3 cellular contexts compared by ENCODE assay signal in the genomic region with DNA sequence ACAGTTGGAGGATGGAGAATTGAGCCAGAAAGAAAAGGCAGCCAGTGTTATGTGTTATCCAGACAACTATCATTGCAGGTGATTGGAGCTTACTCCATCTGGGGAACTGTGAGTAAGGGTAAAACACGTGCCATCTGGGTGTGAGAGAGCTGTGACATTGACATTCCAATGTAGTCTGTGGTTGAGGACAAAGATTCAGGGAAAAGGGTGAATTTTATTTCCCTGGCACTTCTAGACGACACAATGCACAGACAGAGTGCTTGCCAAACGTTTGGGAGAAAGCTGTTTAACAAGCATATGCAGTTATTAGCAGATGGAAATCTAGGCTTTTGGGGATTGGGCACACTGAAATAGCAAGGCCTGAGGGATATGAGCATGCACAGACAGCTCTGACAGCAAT.
TF ChIP-seq lines count a peak whose summit lies in the region.

No MANE protein-coding gene starts in this region.

TF ChIP-seq in GM23338, 12 proteins besides CTCF, POLR2A, EP300 and RAD21 (continued from another document and continues in another):
- TF ChIP-seq, protein P1, sequence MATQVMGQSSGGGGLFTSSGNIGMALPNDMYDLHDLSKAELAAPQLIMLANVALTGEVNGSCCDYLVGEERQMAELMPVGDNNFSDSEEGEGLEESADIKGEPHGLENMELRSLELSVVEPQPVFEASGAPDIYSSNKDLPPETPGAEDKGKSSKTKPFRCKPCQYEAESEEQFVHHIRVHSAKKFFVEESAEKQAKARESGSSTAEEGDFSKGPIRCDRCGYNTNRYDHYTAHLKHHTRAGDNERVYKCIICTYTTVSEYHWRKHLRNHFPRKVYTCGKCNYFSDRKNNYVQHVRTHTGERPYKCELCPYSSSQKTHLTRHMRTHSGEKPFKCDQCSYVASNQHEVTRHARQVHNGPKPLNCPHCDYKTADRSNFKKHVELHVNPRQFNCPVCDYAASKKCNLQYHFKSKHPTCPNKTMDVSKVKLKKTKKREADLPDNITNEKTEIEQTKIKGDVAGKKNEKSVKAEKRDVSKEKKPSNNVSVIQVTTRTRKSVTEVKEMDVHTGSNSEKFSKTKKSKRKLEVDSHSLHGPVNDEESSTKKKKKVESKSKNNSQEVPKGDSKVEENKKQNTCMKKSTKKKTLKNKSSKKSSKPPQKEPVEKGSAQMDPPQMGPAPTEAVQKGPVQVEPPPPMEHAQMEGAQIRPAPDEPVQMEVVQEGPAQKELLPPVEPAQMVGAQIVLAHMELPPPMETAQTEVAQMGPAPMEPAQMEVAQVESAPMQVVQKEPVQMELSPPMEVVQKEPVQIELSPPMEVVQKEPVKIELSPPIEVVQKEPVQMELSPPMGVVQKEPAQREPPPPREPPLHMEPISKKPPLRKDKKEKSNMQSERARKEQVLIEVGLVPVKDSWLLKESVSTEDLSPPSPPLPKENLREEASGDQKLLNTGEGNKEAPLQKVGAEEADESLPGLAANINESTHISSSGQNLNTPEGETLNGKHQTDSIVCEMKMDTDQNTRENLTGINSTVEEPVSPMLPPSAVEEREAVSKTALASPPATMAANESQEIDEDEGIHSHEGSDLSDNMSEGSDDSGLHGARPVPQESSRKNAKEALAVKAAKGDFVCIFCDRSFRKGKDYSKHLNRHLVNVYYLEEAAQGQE (IDR thresholded peaks at IDR 0.05; ENCODE audit: unreplicated experiment): no peak
- no peak for TF ChIP-seq JUNB (IDR thresholded peaks at IDR 0.05; ENCODE audit: unreplicated experiment)

TF ChIP-seq in neural cell, 6 proteins besides CTCF, POLR2A, EP300 and RAD21 (continued from another document):
- TF ChIP-seq, protein P1 (IDR thresholded peaks at IDR 0.05; ENCODE audit: borderline replicate concordance): peak; percentile 83
- TF ChIP-seq SMC3 (conservative IDR thresholded peaks at IDR 0.05; ENCODE audit: poor library complexity): no peak

TF ChIP-seq in SK-N-SH treated with all-trans-retinoic acid at 6 μM for 48 hours, 23 proteins besides CTCF, POLR2A, EP300 and RAD21 (continued from another document):
- TF ChIP-seq, protein P2, sequence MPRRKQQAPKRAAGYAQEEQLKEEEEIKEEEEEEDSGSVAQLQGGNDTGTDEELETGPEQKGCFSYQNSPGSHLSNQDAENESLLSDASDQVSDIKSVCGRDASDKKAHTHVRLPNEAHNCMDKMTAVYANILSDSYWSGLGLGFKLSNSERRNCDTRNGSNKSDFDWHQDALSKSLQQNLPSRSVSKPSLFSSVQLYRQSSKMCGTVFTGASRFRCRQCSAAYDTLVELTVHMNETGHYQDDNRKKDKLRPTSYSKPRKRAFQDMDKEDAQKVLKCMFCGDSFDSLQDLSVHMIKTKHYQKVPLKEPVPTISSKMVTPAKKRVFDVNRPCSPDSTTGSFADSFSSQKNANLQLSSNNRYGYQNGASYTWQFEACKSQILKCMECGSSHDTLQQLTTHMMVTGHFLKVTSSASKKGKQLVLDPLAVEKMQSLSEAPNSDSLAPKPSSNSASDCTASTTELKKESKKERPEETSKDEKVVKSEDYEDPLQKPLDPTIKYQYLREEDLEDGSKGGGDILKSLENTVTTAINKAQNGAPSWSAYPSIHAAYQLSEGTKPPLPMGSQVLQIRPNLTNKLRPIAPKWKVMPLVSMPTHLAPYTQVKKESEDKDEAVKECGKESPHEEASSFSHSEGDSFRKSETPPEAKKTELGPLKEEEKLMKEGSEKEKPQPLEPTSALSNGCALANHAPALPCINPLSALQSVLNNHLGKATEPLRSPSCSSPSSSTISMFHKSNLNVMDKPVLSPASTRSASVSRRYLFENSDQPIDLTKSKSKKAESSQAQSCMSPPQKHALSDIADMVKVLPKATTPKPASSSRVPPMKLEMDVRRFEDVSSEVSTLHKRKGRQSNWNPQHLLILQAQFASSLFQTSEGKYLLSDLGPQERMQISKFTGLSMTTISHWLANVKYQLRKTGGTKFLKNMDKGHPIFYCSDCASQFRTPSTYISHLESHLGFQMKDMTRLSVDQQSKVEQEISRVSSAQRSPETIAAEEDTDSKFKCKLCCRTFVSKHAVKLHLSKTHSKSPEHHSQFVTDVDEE (CRISPR knock-in tag; IDR thresholded peaks at IDR 0.05): no peak
- TF ChIP-seq, protein P3, sequence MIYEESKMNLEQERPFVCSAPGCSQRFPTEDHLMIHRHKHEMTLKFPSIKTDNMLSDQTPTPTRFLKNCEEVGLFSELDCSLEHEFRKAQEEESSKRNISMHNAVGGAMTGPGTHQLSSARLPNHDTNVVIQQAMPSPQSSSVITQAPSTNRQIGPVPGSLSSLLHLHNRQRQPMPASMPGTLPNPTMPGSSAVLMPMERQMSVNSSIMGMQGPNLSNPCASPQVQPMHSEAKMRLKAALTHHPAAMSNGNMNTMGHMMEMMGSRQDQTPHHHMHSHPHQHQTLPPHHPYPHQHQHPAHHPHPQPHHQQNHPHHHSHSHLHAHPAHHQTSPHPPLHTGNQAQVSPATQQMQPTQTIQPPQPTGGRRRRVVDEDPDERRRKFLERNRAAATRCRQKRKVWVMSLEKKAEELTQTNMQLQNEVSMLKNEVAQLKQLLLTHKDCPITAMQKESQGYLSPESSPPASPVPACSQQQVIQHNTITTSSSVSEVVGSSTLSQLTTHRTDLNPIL (CRISPR knock-in tag; IDR thresholded peaks at IDR 0.05; ENCODE audit: low read depth): no peak
- TF ChIP-seq ZNF8 (CRISPR knock-in tag; IDR thresholded peaks at IDR 0.05) (no peak), ESRRG (CRISPR knock-in tag; IDR thresholded peaks at IDR 0.05) (no peak), TCF4 (CRISPR knock-in tag; IDR thresholded peaks at IDR 0.05; ENCODE audit: borderline replicate concordance) (no peak), ZFP30 (CRISPR knock-in tag; IDR thresholded peaks at IDR 0.05) (no peak), PPARA (CRISPR knock-in tag; IDR thresholded peaks at IDR 0.05; ENCODE audit: borderline replicate concordance) (no peak), ISL1 (CRISPR knock-in tag; IDR thresholded peaks at IDR 0.05) (no peak), TOX (CRISPR knock-in tag; IDR thresholded peaks at IDR 0.05; ENCODE audit: borderline replicate concordance) (no peak)
- TF ChIP-seq, protein P4, sequence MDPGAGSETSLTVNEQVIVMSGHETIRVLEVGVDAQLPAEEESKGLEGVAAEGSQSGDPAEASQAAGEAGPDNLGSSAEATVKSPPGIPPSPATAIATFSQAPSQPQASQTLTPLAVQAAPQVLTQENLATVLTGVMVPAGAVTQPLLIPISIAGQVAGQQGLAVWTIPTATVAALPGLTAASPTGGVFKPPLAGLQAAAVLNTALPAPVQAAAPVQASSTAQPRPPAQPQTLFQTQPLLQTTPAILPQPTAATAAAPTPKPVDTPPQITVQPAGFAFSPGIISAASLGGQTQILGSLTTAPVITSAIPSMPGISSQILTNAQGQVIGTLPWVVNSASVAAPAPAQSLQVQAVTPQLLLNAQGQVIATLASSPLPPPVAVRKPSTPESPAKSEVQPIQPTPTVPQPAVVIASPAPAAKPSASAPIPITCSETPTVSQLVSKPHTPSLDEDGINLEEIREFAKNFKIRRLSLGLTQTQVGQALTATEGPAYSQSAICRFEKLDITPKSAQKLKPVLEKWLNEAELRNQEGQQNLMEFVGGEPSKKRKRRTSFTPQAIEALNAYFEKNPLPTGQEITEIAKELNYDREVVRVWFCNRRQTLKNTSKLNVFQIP (CRISPR knock-in tag; IDR thresholded peaks at IDR 0.05; ENCODE audit: borderline replicate concordance, low read depth): no peak
- TF ChIP-seq, protein P5, sequence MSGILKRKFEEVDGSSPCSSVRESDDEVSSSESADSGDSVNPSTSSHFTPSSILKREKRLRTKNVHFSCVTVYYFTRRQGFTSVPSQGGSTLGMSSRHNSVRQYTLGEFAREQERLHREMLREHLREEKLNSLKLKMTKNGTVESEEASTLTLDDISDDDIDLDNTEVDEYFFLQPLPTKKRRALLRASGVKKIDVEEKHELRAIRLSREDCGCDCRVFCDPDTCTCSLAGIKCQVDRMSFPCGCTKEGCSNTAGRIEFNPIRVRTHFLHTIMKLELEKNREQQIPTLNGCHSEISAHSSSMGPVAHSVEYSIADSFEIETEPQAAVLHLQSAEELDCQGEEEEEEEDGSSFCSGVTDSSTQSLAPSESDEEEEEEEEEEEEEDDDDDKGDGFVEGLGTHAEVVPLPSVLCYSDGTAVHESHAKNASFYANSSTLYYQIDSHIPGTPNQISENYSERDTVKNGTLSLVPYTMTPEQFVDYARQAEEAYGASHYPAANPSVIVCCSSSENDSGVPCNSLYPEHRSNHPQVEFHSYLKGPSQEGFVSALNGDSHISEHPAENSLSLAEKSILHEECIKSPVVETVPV (CRISPR knock-in tag; IDR thresholded peaks at IDR 0.05): no peak
